12 cellular contexts compared by ENCODE assay signal in the genomic region with DNA sequence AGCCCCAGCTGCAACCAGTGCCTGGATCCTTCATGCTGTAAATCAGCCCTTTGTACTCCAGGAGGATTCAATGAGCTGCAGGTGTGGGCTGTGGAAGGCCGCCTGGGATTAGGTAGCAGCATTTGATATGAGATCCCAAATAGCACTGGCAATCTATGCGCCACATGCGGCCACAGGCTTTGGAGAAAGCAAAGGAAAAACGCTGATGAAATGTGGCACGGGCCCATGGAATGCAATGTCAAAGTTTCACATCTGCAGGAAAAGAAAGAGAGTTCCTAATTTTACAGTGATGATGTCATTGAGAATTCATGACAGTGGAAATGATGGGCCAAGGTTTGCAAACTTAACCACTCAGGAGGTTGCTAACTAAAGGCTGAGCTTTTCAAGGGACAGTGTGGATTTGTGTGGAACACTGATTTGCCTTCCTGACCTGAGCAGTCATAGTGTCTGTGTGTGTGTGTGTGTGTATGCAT.
A peak's percentile ranks its signal among the peaks of the same experiment; 100 is the strongest.
DNase-seq lines count a peak whose midpoint lies in the region; ATAC-seq, FAIRE-seq and TF ChIP-seq lines count a peak whose summit lies in the region.
"Had no signal": no experiment of that assay in that cellular context is flagged by ENCODE, and none has a peak within 500 bp of the region (broad histone marks: within the 10 kb centered on the region; RNA-seq: fewer than 3 reads in every experiment).

No MANE protein-coding gene starts in this region.

- intact Hi-C loops in colonic mucosa (cut with DNase I) = no loop called here
- intact Hi-C loops in lower lobe of right lung (cut with DNase I) = no loop called here

- CTCF ChIA-PET in A549 (lab: Yijun Ruan, JAX) = no interaction called here

- ATAC-seq in A549 = no peak
- peak; percentile 9 to 32 for ATAC-seq in lower lobe of right lung
- no peak for ATAC-seq in HG03097 (IDR thresholded peaks at IDR 0.05; ENCODE audit: low FRiP score, unreplicated experiment)
- no peak for ATAC-seq in HG02623 (IDR thresholded peaks at IDR 0.05; ENCODE audit: unreplicated experiment)
- ATAC-seq: activated T-cell treated with anti-CD3 and anti-CD28 coated beads, Interleukin-2, amount 50 U/mL, for 4 hours; T-helper 17 cell had no signal

- peaks cover 58% of the 10 kb centered on the region for H3K4me1 ChIP-seq in A549
- no peaks in the 10 kb centered on the region for H3K4me1 ChIP-seq in colonic mucosa
- peaks cover 5% of the 10 kb centered on the region for H3K4me1 ChIP-seq in lower lobe of right lung

- H3K36me3 ChIP-seq in MG63 (no peaks in the 10 kb centered on the region), colonic mucosa (no peaks in the 10 kb centered on the region), lower lobe of right lung (no peaks in the 10 kb centered on the region)
- H3K36me3 ChIP-seq: BLaER1 treated with 17β-estradiol and CSF1 and Interleukin-3, amounts not matched to agents 10 nM and 100 nM had no signal

- no peak for TF ChIP-seq POLR2A in A549 (IDR thresholded peaks at IDR 0.05; ENCODE audit: low read length)

- POLR2A ChIA-PET in A549 (lab: Yijun Ruan, JAX) = no interaction called here

- H3K27ac ChIP-seq in A549 (peak overlapping the region in 1 of 2 experiments; percentile 12; a peak in 2 of 6 replicates), colonic mucosa (no peak overlapping the region), lower lobe of right lung (no peak overlapping the region)
- H3K27ac ChIP-seq: BLaER1 treated with 17β-estradiol and CSF1 and Interleukin-3, amounts not matched to agents 10 nM and 100 nM had no signal

- no peak overlapping the region; the same call in 2 of the 3 replicates for H3K4me2 ChIP-seq in A549

- no peak overlapping the region for H3K9ac ChIP-seq in colonic mucosa (ENCODE audit: low read depth in 2 of 2, low read length in 2 of 2)
- H3K9ac ChIP-seq: BLaER1 treated with 17β-estradiol and CSF1 and Interleukin-3, amounts not matched to agents 10 nM and 100 nM had no signal

- WGBS in A549 (ENCODE audit: missing lambda C conversion rate) = 85% methylated on average over 5 of the region's 5 CpGs

- peak; percentile 13 for FAIRE-seq in A549 (lab: Jason Lieb, UNC)

- no peak for TF ChIP-seq RAD21 in A549 (conservative IDR thresholded peaks at IDR 0.05 in 1 of 2, IDR thresholded peaks at IDR 0.05 in 1 of 2)

- H3K27me3 ChIP-seq in MG63 (no peaks in the 10 kb centered on the region), colonic mucosa (no peaks in the 10 kb centered on the region), lower lobe of right lung (ENCODE audit: low read depth) (no peaks in the 10 kb centered on the region)
- H3K27me3 ChIP-seq: BLaER1 treated with 17β-estradiol and CSF1 and Interleukin-3, amounts not matched to agents 10 nM and 100 nM had no signal

- TF ChIP-seq CTCF in A549 (IDR thresholded peaks at IDR 0.05) = no peak
- no peak for TF ChIP-seq CTCF in colonic mucosa (IDR thresholded peaks at IDR 0.05)
- no peak for TF ChIP-seq CTCF in lower lobe of right lung (IDR thresholded peaks at IDR 0.05)

- TF ChIP-seq EP300 in A549 (IDR thresholded peaks at IDR 0.05) = no peak

- H3K9me3 ChIP-seq in A549 (no peaks in the 10 kb centered on the region), MG63 (no peaks in the 10 kb centered on the region), colonic mucosa (no peaks in the 10 kb centered on the region), lower lobe of right lung (no peaks in the 10 kb centered on the region)
- H3K9me3 ChIP-seq: BLaER1 treated with 17β-estradiol and CSF1 and Interleukin-3, amounts not matched to agents 10 nM and 100 nM had no signal

- no peak for DNase-seq in A549 (ENCODE audit: low read depth in 1 of 2, low spot score in 1 of 2)
- DNase-seq in MG63 = peak; percentile 70
- DNase-seq in colonic mucosa = peak; percentile 50
- peak; percentile 49 for DNase-seq in lower lobe of right lung
- DNase-seq in NCI-H345 treated with DMSO at 0.1 percent for 48 hours (lab: John Stamatoyannopoulos, UW; ENCODE audit: unreplicated experiment) = no peak
- no peak for DNase-seq in NCI-H1694 treated with DMSO at 0.1 percent for 48 hours (lab: John Stamatoyannopoulos, UW)
- DNase-seq: activated T-cell treated with anti-CD3 and anti-CD28 coated beads, Interleukin-2, amount 50 U/mL, for 4 hours; naive B cell; T-helper 17 cell had no signal

- H3K4me3 ChIP-seq in A549 (no peak overlapping the region), MG63 (no peak overlapping the region), colonic mucosa (no peak overlapping the region), lower lobe of right lung (no peak overlapping the region)
- H3K4me3 ChIP-seq: BLaER1 treated with 17β-estradiol and CSF1 and Interleukin-3, amounts not matched to agents 10 nM and 100 nM had no signal

TF ChIP-seq in A549, 52 proteins besides CTCF, POLR2A, EP300 and RAD21:
- TF ChIP-seq MYC (IDR thresholded peaks at IDR 0.05; ENCODE audit: borderline replicate concordance, low read length) = no peak

Comparison
In these comparisons a context has a peak if more than half of its experiments do, and no peak if none do; other contexts are left out.
1. ATAC-seq: peak in lower lobe of right lung (2 of 2); none in A549 (0 of 2), HG03097 (single experiment) and HG02623 (single experiment).
2. DNase-seq: peak in MG63 (single experiment), colonic mucosa (single experiment) and lower lobe of right lung (single experiment); none in A549 (0 of 2), NCI-H345 treated with DMSO at 0.1 percent for 48 hours (single experiment) and NCI-H1694 treated with DMSO at 0.1 percent for 48 hours (single experiment).